ENCODE assay signal across 9 cellular contexts in the genomic region with DNA sequence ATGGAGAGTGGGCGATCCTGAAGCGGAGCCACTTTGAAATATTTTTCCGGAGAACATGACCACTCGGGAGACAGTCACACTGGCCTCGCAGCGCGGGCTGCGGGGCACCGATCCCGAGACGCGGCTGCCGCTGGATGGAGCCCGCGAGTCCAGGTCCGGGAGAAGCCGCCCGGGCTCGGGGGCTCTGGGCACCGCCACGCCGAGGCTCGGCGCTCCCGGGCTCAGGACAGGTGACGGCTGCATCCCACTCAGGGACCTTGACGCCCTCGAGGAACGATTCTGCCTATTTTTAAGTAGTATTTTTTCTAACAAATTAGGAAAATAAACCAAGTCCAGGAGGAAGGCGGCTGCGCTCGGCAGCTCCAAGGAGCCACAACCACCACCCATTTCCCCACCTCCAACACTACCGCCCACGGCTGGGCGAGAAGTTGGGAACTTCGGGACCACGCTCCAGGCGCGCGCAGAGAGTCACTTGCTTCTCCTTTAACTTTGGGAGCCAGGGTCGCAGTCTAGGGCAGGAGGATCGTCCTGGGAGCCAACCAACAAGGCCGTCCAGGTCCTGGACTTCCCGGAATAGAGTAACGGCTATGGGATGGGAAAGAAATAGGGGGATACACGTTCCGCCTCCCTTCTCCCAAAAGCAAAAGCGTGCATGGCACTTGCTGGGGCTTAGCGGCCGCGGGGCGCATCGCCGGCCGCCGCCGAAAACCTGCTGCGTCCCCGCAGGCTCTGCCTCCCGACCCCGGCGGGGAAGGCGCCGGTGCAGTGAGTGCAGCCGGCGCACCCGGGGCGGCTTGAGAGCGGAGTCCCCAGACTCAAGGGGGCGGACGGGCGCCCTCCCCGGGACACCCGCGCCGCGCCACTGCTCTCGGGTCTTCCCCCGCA. TPM values are rescaled to one million over a fixed set of nuclear protein-coding genes. Genes with fewer than 3 reads are reported as not detected.
DNase-seq lines count a peak whose midpoint lies in the region; ATAC-seq, FAIRE-seq and TF ChIP-seq lines count a peak whose summit lies in the region.
"Had no signal": no experiment of that assay in that cellular context is flagged by ENCODE, and none has a peak within 500 bp of the region (broad histone marks: within the 10 kb centered on the region; RNA-seq: fewer than 3 reads in every experiment).

No MANE protein-coding gene starts in this region.

- ATAC-seq in T-helper 17 cell (peak; percentile 79), HG02885 (IDR thresholded peaks at IDR 0.05; ENCODE audit: poor library complexity, unreplicated experiment) (no peak)

- peaks cover 7% of the 10 kb centered on the region for H3K36me3 Mint-ChIP-seq in T-helper 17 cell (ENCODE audit: low read depth)

- peak overlapping the region in 2 of 3 donors; percentile 32 to 50 for H3K9ac ChIP-seq in skeletal muscle tissue (ENCODE audit: low read depth in 1 of 3, low read length in 3 of 3)

- peak; percentile 49; the same call in 1 of the 2 replicates for TF ChIP-seq RAD21 in Ishikawa (IDR thresholded peaks at IDR 0.05; ENCODE audit: low read depth)

- TF ChIP-seq CTCF in D721Med (IDR thresholded peaks at IDR 0.05; ENCODE audit: insufficient read depth, missing control alignments) (peak; percentile 59), breast epithelium (IDR thresholded peaks at IDR 0.05) (peak in 2 of 3 donors; percentile 39 to 58)

- TF ChIP-seq EP300 in Ishikawa (IDR thresholded peaks at IDR 0.05; ENCODE audit: borderline replicate concordance) = no peak

- peaks cover 4 to 9% of the 10 kb centered on the region in 2 donors for H3K4me1 ChIP-seq in breast epithelium
- H3K4me1 ChIP-seq in skeletal muscle tissue (ENCODE audit: control insufficient read depth in 3 of 3, insufficient read depth in 3 of 3, low read length in 3 of 3) = peaks cover 12 to 22% (median 18%) of the 10 kb centered on the region in 3 donors

- H3K36me3 ChIP-seq in breast epithelium (no peaks in the 10 kb centered on the region), skeletal muscle tissue (ENCODE audit: control insufficient read depth in 3 of 3, insufficient read depth in 3 of 3, low read length in 3 of 3) (no peaks in the 10 kb centered on the region)

- H3K9me3 ChIP-seq in T-helper 17 cell (ENCODE audit: control insufficient read depth, low read length, poor library complexity, severe bottlenecking) (no peaks in the 10 kb centered on the region), breast epithelium (no peaks in the 10 kb centered on the region), skeletal muscle tissue (ENCODE audit: control insufficient read depth in 3 of 3, low read length in 3 of 3) (no peaks in the 10 kb centered on the region)

- H3K27ac Mint-ChIP-seq in T-helper 17 cell = no peak overlapping the region

- H3K4me3 Mint-ChIP-seq in T-helper 17 cell = peak overlapping the region; percentile 86

- H3K27ac ChIP-seq in breast epithelium = no peak overlapping the region
- H3K27ac ChIP-seq in skeletal muscle tissue (ENCODE audit: low read depth, low read length) = no peak overlapping the region

- H3K4me3 ChIP-seq in breast epithelium (peak overlapping the region; percentile 45 to 80 (median 54)), skeletal muscle tissue (ENCODE audit: low read length in 3 of 3) (peak overlapping the region; percentile 70 to 73 (median 72))

- DNase-seq in D721Med (ENCODE audit: insufficient read length, low spot score) = peak; percentile 81
- peak; percentile 25 to 36 (median 26) for DNase-seq in T-helper 17 cell
- DNase-seq in breast epithelium (ENCODE audit: low spot score in 2 of 2) = no peak
- DNase-seq in iPS-NIHi7 (ENCODE audit: extremely low spot score) = peak; percentile 82
- no peak for DNase-seq in amniotic stem cell (lab: John Stamatoyannopoulos, UW)

- H3K27me3 ChIP-seq in breast epithelium (peaks cover 5 to 45% of the 10 kb centered on the region in 2 donors), skeletal muscle tissue (ENCODE audit: control insufficient read depth in 3 of 3, insufficient read depth in 3 of 3, low read length in 3 of 3) (peaks cover 54 to 70% (median 69%) of the 10 kb centered on the region in 3 donors)

- TF ChIP-seq POLR2A in breast epithelium (IDR thresholded peaks at IDR 0.05) = no peak

- H3K4me1 Mint-ChIP-seq in T-helper 17 cell = peaks cover 11% of the 10 kb centered on the region

- FAIRE-seq in D721Med (lab: Jason Lieb, UNC) = no peak

- intact Hi-C loops in breast epithelium (cut with DNase I; ENCODE audit: low total_unique reads) = no loop called here

- H3K27me3 Mint-ChIP-seq in T-helper 17 cell = peaks cover 79% of the 10 kb centered on the region

TF ChIP-seq in Ishikawa, 13 proteins besides CTCF, POLR2A, EP300 and RAD21:
- TF ChIP-seq ZBTB7A (IDR thresholded peaks at IDR 0.05; ENCODE audit: low read depth) (peak; percentile 23; the same call in 1 of the 2 replicates), CEBPB (IDR thresholded peaks at IDR 0.05) (no peak), TAF1 (IDR thresholded peaks at IDR 0.05; ENCODE audit: low read depth) (no peak), EGR1 (IDR thresholded peaks at IDR 0.05) (peak; percentile 57), YY1 (IDR thresholded peaks at IDR 0.05; ENCODE audit: low read depth) (no peak)
- TF ChIP-seq, protein P1, sequence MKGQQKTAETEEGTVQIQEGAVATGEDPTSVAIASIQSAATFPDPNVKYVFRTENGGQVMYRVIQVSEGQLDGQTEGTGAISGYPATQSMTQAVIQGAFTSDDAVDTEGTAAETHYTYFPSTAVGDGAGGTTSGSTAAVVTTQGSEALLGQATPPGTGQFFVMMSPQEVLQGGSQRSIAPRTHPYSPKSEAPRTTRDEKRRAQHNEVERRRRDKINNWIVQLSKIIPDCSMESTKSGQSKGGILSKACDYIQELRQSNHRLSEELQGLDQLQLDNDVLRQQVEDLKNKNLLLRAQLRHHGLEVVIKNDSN (IDR thresholded peaks at IDR 0.05) = no peak
- TF ChIP-seq, protein P2, sequence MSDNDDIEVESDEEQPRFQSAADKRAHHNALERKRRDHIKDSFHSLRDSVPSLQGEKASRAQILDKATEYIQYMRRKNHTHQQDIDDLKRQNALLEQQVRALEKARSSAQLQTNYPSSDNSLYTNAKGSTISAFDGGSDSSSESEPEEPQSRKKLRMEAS (IDR thresholded peaks at IDR 0.05) = peak; percentile 52

RNA-seq across cellular contexts. Expression of gene MEGF11, which starts 0.9 kb away (rescaled TPM):
- not detected for total RNA-seq in T-helper 17 cell
- total RNA-seq in breast epithelium = not detected
- total RNA-seq in skeletal muscle tissue = 0.52 TPM
- total RNA-seq: activated CD8-positive, alpha-beta memory T cell treated with anti-CD3 and anti-CD28 coated beads for 36 hours had no signal

RNA-seq across cellular contexts. Expression of gene DIS3L, which starts 40.7 kb away (rescaled TPM):
- 10 to 100 TPM; 22.1 to 22.3 TPM for total RNA-seq in T-helper 17 cell
- 10 to 100 TPM; 37.0 to 46.4 (median 43.2) TPM for total RNA-seq in breast epithelium
- total RNA-seq in skeletal muscle tissue = 28.7 TPM

Comparison
In these comparisons a context has a peak if more than half of its experiments do, and no peak if none do; other contexts are left out.
1. DNase-seq: peak in D721Med (single experiment), T-helper 17 cell (3 of 3) and iPS-NIHi7 (single experiment); none in breast epithelium (0 of 2) and amniotic stem cell (single experiment).